ENCODE assay signal across 28 cellular contexts in the genomic region with DNA sequence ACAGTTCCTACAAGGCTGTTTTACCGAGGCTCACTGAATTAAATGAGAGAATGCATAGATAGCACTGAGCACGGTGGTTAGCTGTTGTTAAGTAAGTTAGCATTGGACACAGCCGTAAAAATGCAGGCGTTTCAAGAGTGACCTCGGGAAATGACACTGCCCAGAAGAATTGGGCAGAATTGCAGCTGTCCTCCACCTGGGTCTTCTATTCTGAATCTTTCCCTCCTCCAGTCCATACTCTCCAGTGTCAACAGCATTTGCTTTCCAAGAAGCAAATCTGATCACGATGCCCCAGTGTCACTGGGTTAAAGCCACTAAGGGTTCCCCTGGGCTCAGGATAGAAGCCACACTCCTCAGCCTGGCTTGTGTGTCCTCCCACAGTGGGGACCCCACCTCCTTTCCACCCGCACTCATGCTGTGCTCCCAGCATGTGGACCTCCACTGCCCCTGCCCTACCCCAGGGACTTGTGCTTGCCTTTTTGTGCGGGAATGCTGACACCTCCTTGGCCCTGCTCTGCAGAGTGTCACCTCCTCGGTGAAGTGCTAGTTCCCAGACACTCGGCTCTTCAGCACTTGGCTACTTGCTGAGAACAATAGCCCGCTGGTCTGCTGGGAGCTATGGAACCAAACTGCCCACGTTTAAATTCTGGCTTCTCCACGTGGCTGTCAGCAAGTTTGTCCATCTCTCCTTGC.
DNase-seq lines count a peak whose midpoint lies in the region; TF ChIP-seq lines count a peak whose summit lies in the region.
"Had no signal": no experiment of that assay in that cellular context is flagged by ENCODE, and none has a peak within 500 bp of the region (broad histone marks: within the 10 kb centered on the region; RNA-seq: fewer than 3 reads in every experiment).

No MANE protein-coding gene starts in this region.

- no peak for TF ChIP-seq CTCF in cardiac muscle cell (IDR thresholded peaks at IDR 0.05; ENCODE audit: low read depth, low read length)
- no peak for TF ChIP-seq CTCF in progenitor cell of endocrine pancreas (IDR thresholded peaks at IDR 0.05; ENCODE audit: unreplicated experiment)
- no peak for TF ChIP-seq CTCF in breast epithelium (IDR thresholded peaks at IDR 0.05)

- H3K36me3 Mint-ChIP-seq in progenitor cell of endocrine pancreas (ENCODE audit: insufficient read depth): peaks cover 1% of the 10 kb centered on the region
- H3K36me3 Mint-ChIP-seq: activated CD8-positive, alpha-beta memory T cell treated with anti-CD3 and anti-CD28 coated beads, Interleukin-2, amount 10 ng/mL, durations not matched to agents 7 days and 5 days; natural killer cell treated with Interleukin-12 subunit alpha and Interleukin-12 subunit beta and Interleukin-15 and Interleukin-18, amount 100 ng/mL, for 72 hours had no signal

- H3K27me3 ChIP-seq in cardiac muscle cell (no peaks in the 10 kb centered on the region), breast epithelium (no peaks in the 10 kb centered on the region), Karpas-422 (ENCODE audit: low read length) (no peaks in the 10 kb centered on the region)
- H3K27me3 ChIP-seq: foreskin keratinocyte, heart right ventricle, pancreas, SJSA1 had no signal

- H3K27ac Mint-ChIP-seq in progenitor cell of endocrine pancreas: peak overlapping the region; percentile 64
- H3K27ac Mint-ChIP-seq: activated CD8-positive, alpha-beta memory T cell treated with anti-CD3 and anti-CD28 coated beads, Interleukin-2, amount 10 ng/mL, durations not matched to agents 7 days and 5 days; activated naive CD4-positive, alpha-beta T cell treated with anti-CD3 and anti-CD28 coated beads for 36 hours; CD4-positive, alpha-beta T cell; effector memory CD8-positive, alpha-beta T cell; natural killer cell treated with Interleukin-12 subunit alpha and Interleukin-12 subunit beta and Interleukin-15 and Interleukin-18, amount 100 ng/mL, for 72 hours had no signal

- H3K4me1 Mint-ChIP-seq in progenitor cell of endocrine pancreas (ENCODE audit: low read depth): no peaks in the 10 kb centered on the region
- H3K4me1 Mint-ChIP-seq: activated CD8-positive, alpha-beta memory T cell treated with anti-CD3 and anti-CD28 coated beads, Interleukin-2, amount 10 ng/mL, durations not matched to agents 7 days and 5 days had no signal

- H3K9ac ChIP-seq in Karpas-422 (ENCODE audit: low read length): no peak overlapping the region

- H3K79me2 ChIP-seq in Karpas-422 (ENCODE audit: low read length): no peaks in the 10 kb centered on the region

- H3K4me2 ChIP-seq in Karpas-422 (ENCODE audit: low read depth, low read length, poor library complexity, severe bottlenecking): no peak overlapping the region

- DNase-seq in cardiac muscle cell (ENCODE audit: low read depth in 1 of 2, low spot score in 1 of 2): peak in 1 of 2 donors; percentile 48
- no peak for DNase-seq in cardiac septum (ENCODE audit: low spot score)
- peak; percentile 19 for DNase-seq in iPS-NIHi7 (ENCODE audit: extremely low spot score)
- no peak for DNase-seq in progenitor cell of endocrine pancreas (ENCODE audit: low spot score, unreplicated experiment)
- DNase-seq in breast epithelium (ENCODE audit: low spot score in 2 of 2): no peak
- no peak for DNase-seq in RPMI8226
- DNase-seq in Karpas-422: no peak
- no peak for DNase-seq in hippocampal formation (lab: John Stamatoyannopoulos, UW)
- DNase-seq: activated CD4-positive, CD25-positive, alpha-beta regulatory T cell; activated CD8-positive, alpha-beta memory T cell treated with anti-CD3 and anti-CD28 coated beads, Interleukin-2, amount 10 ng/mL, durations not matched to agents 7 days and 5 days; activated naive CD4-positive, alpha-beta T cell treated with anti-CD3 and anti-CD28 coated beads for 36 hours; AML-193; CD4-positive, alpha-beta T cell; cortex of kidney; effector memory CD8-positive, alpha-beta T cell; foreskin keratinocyte; heart right ventricle; left colon; NCI-H1930; NCI-H524 treated with DMSO at 0.1 percent for 48 hours; NK-92 treated with Interleukin-12 subunit alpha and Interleukin-12 subunit beta, amount 100 ng/mL, for 24 hours; pancreas; stimulated activated CD4-positive, alpha-beta T cell treated with anti-CD3 and anti-CD28 coated beads, Interleukin-12 subunit alpha, Interleukin-12 subunit beta, amount 100 ng/mL, for 4 hours; stimulated activated CD4-positive, alpha-beta T cell treated with anti-CD3 and anti-CD28 coated beads, Interleukin-4, amount 100 ng/mL, for 1 hour; substantia nigra had no signal

- H3K9me3 ChIP-seq in cardiac muscle cell (ENCODE audit: low read depth) (no peaks in the 10 kb centered on the region), breast epithelium (no peaks in the 10 kb centered on the region), Karpas-422 (ENCODE audit: low read length) (no peaks in the 10 kb centered on the region)
- H3K9me3 ChIP-seq: heart right ventricle, pancreas, SJSA1 had no signal

- H3K36me3 ChIP-seq in cardiac muscle cell (no peaks in the 10 kb centered on the region), breast epithelium (no peaks in the 10 kb centered on the region), Karpas-422 (ENCODE audit: insufficient read depth, low read length) (no peaks in the 10 kb centered on the region)
- H3K36me3 ChIP-seq: pancreas had no signal

- H3K9me3 Mint-ChIP-seq in progenitor cell of endocrine pancreas (ENCODE audit: low read depth): no peaks in the 10 kb centered on the region
- H3K9me3 Mint-ChIP-seq: activated naive CD4-positive, alpha-beta T cell treated with anti-CD3 and anti-CD28 coated beads for 36 hours; CD4-positive, alpha-beta T cell; effector memory CD8-positive, alpha-beta T cell; natural killer cell treated with Interleukin-12 subunit alpha and Interleukin-12 subunit beta and Interleukin-15 and Interleukin-18, amount 100 ng/mL, for 72 hours had no signal

- H3K27ac ChIP-seq in cardiac muscle cell: peak overlapping the region; percentile 4
- H3K27ac ChIP-seq in breast epithelium: peak overlapping the region in 1 of 2 donors; percentile 81
- H3K27ac ChIP-seq in Karpas-422 (ENCODE audit: low read length): no peak overlapping the region
- H3K27ac ChIP-seq: foreskin keratinocyte, pancreas, SJSA1 had no signal

- no peaks in the 10 kb centered on the region for H4K20me1 ChIP-seq in Karpas-422 (ENCODE audit: insufficient read depth, low read depth, low read length)

- intact Hi-C loops in cardiac septum (cut with DNase I) (no loop called here), breast epithelium (cut with DNase I; ENCODE audit: low total_unique reads) (no loop called here)

- H2AFZ ChIP-seq in Karpas-422 (ENCODE audit: low read length): no peak overlapping the region

- H3K4me3 Mint-ChIP-seq in progenitor cell of endocrine pancreas (ENCODE audit: low read depth): no peak overlapping the region
- H3K4me3 Mint-ChIP-seq: activated CD8-positive, alpha-beta memory T cell treated with anti-CD3 and anti-CD28 coated beads, Interleukin-2, amount 10 ng/mL, durations not matched to agents 7 days and 5 days; activated naive CD4-positive, alpha-beta T cell treated with anti-CD3 and anti-CD28 coated beads for 36 hours; CD4-positive, alpha-beta T cell; effector memory CD8-positive, alpha-beta T cell; natural killer cell treated with Interleukin-12 subunit alpha and Interleukin-12 subunit beta and Interleukin-15 and Interleukin-18, amount 100 ng/mL, for 72 hours had no signal

- H3K27me3 Mint-ChIP-seq in progenitor cell of endocrine pancreas: no peaks in the 10 kb centered on the region
- H3K27me3 Mint-ChIP-seq: CD4-positive, alpha-beta T cell had no signal

- H3K4me1 ChIP-seq in cardiac muscle cell (ENCODE audit: low read depth) (peaks cover 7% of the 10 kb centered on the region), breast epithelium (peaks cover 0 to 7% of the 10 kb centered on the region in 2 donors), Karpas-422 (ENCODE audit: low read length) (no peaks in the 10 kb centered on the region)
- H3K4me1 ChIP-seq: pancreas had no signal

- no peaks in the 10 kb centered on the region for H3K9me2 ChIP-seq in Karpas-422 (replicated peaks; ENCODE audit: insufficient read depth, low read length)

- H3K4me3 ChIP-seq in cardiac muscle cell: no peak overlapping the region
- no peak overlapping the region for H3K4me3 ChIP-seq in breast epithelium
- H3K4me3 ChIP-seq in Karpas-422 (ENCODE audit: low read length): no peak overlapping the region
- H3K4me3 ChIP-seq: GM12878, heart right ventricle, pancreas, SJSA1 had no signal

- TF ChIP-seq POLR2A in breast epithelium (IDR thresholded peaks at IDR 0.05): no peak
